11 cellular contexts compared by ENCODE assay signal in the genomic region with DNA sequence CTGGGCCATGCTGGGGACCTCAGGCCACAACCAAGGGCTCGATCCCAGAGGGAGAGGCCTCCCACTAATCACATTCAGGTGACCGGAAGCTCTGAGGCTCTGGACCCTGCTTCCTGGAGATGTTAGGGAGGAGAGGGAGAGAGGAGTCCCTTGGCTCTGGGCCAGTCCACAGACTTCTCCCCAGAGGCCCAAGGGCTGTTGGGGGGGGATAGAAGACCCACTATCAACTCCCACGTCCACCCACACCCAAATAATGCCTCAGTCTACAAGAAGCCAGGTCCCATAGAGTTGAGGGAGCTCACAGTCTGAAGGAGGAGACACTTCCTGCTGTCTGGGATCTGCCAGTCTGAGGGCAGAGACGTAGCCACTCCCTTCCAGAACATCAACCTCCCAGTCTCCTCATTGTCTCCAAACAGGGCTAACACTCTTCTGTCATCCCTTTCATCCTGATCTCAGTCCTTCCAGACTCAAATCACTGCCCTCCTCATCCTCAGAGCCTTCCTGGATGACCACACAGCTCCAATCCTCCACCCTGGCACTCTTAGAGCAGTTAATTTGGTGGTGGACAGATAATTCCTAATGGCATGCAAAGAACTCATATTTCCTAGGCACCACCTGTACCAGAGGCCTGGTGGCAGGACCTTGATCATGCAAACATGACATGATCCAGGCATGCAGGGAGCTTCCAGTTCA.
DNase-seq lines count a peak whose midpoint lies in the region; TF ChIP-seq lines count a peak whose summit lies in the region.
"Had no signal": no experiment of that assay in that cellular context is flagged by ENCODE, and none has a peak within 500 bp of the region (broad histone marks: within the 10 kb centered on the region; RNA-seq: fewer than 3 reads in every experiment).

No MANE protein-coding gene starts in this region.

- H3K27ac Mint-ChIP-seq in Calu3 (ENCODE audit: unreplicated experiment): peak overlapping the region; percentile 98
- H3K27ac Mint-ChIP-seq: activated T-cell treated with anti-CD3 and anti-CD28 coated beads, Interleukin-2, amount 50 U/mL, for 72 hours had no signal

- no peak overlapping the region for H2AFZ ChIP-seq in SK-N-SH (ENCODE audit: low read depth)

- TF ChIP-seq CTCF in Calu3 (IDR thresholded peaks at IDR 0.05; ENCODE audit: unreplicated experiment) (no peak), SK-N-SH (IDR thresholded peaks at IDR 0.05) (no peak), fibroblast of villous mesenchyme (IDR thresholded peaks at IDR 0.05; ENCODE audit: insufficient read depth, low read depth, low read length) (no peak)

- H3K4me1 Mint-ChIP-seq in Calu3 (ENCODE audit: low read depth, unreplicated experiment): peaks cover 69% of the 10 kb centered on the region

- CTCF ChIA-PET in Calu3 (lab: Charles Lee) (interaction anchor here (1.7 to 3.2 kb wide), 4 partner anchors 14 to 131 kb away, joined by 8 to 17 read pairs (median 12); no protein-coding TSS in a partner anchor), SK-N-SH (lab: Yijun Ruan, JAX) (interaction anchor here (0.6 to 12.2 kb wide), 19 partner anchors 17 to 391 kb away, joined by 3 to 203 read pairs (median 4); a partner anchor contains a TSS)

- H3K9me3 ChIP-seq in SK-N-SH (no peaks in the 10 kb centered on the region), skeletal muscle satellite cell (replicated peaks; ENCODE audit: low read length) (no peaks in the 10 kb centered on the region)

- H3K9me3 Mint-ChIP-seq in Calu3 (ENCODE audit: low read depth, unreplicated experiment): peaks cover 4% of the 10 kb centered on the region
- H3K9me3 Mint-ChIP-seq: activated T-cell treated with anti-CD3 and anti-CD28 coated beads, Interleukin-2, amount 50 U/mL, for 72 hours had no signal

- peak overlapping the region; percentile 92 to 100 for H3K27ac ChIP-seq in SK-N-SH (ENCODE audit: low read depth in 2 of 2, low read length in 1 of 2)

- H3K4me2 ChIP-seq in SK-N-SH (peak overlapping the region; percentile 45), skeletal muscle satellite cell (ENCODE audit: low read length) (peak overlapping the region; percentile 26)

- no TSS peak for BruUV-seq in Calu3 (replicated peaks; lab: Mats Ljungman, UMichigan)

- no peak; a peak in 1 of 4 replicates for TF ChIP-seq EP300 in SK-N-SH (IDR thresholded peaks at IDR 0.05; ENCODE audit: borderline replicate concordance in 1 of 2, low read depth in 1 of 2, low read length in 1 of 2)

- peaks cover 21% of the 10 kb centered on the region for H3K36me3 Mint-ChIP-seq in Calu3 (ENCODE audit: insufficient read depth, unreplicated experiment)

- no peak overlapping the region for H3K4me3 Mint-ChIP-seq in Calu3 (ENCODE audit: low read depth, unreplicated experiment)
- H3K4me3 Mint-ChIP-seq: activated T-cell treated with anti-CD3 and anti-CD28 coated beads, Interleukin-2, amount 50 U/mL, for 72 hours had no signal

- no peak overlapping the region for H3K4me3 ChIP-seq in SK-N-SH (ENCODE audit: low read depth in 2 of 2, low read length in 1 of 2)
- no peak overlapping the region for H3K4me3 ChIP-seq in fibroblast of villous mesenchyme (ENCODE audit: low read depth, low read length)
- H3K4me3 ChIP-seq in skeletal muscle satellite cell (ENCODE audit: low read length): no peak overlapping the region
- H3K4me3 ChIP-seq: GM12878, tibial nerve had no signal

- WGBS in SK-N-SH (ENCODE audit: low lambda C conversion rate): 31% methylated on average over 4 of the region's 4 CpGs

- H3K4me1 ChIP-seq in SK-N-SH (ENCODE audit: control insufficient read depth in 1 of 2, insufficient read depth in 2 of 2, low read depth in 1 of 2, low read length in 1 of 2) (peaks cover 64 to 91% of the 10 kb centered on the region in 2 experiments), skeletal muscle satellite cell (ENCODE audit: control insufficient read depth, insufficient read depth, low read length) (peaks cover 76% of the 10 kb centered on the region)

- H3K36me3 ChIP-seq in SK-N-SH (replicated peaks in 1 of 2; ENCODE audit: control insufficient read depth in 1 of 2, insufficient read depth in 2 of 2, low read length in 1 of 2): no peaks in the 10 kb centered on the region
- H3K36me3 ChIP-seq in skeletal muscle satellite cell (ENCODE audit: insufficient read depth, low read length): no peaks in the 10 kb centered on the region
- H3K36me3 ChIP-seq: tibial nerve had no signal

- H4K20me1 ChIP-seq in SK-N-SH (ENCODE audit: insufficient read depth): no peaks in the 10 kb centered on the region

- no peaks in the 10 kb centered on the region for H3K27me3 Mint-ChIP-seq in Calu3 (ENCODE audit: unreplicated experiment)

- intact Hi-C loops in Calu3 (cut with micrococcal nuclease; ENCODE audit: unreplicated experiment): loop anchor here (5.0 kb wide), 1 partner anchor 55 kb away; no protein-coding TSS in a partner anchor

- no peaks in the 10 kb centered on the region for H3K9me2 ChIP-seq in SK-N-SH

- H3K9ac ChIP-seq in SK-N-SH: peak overlapping the region; percentile 52; the same call in 1 of the 2 replicates
- H3K9ac ChIP-seq in skeletal muscle satellite cell (ENCODE audit: low read depth, low read length): peak overlapping the region; percentile 43

- POLR2A ChIA-PET in SK-N-SH (lab: Yijun Ruan, JAX): interaction anchor here (0.8 to 5.5 kb wide), 18 partner anchors 11 to 482 kb away, joined by 3 to 60 read pairs (median 4); a partner anchor contains a TSS

- DNase-seq in Calu3: no peak
- DNase-seq in SK-N-SH: no peak
- peak; percentile 61 for DNase-seq in fibroblast of villous mesenchyme (ENCODE audit: low read depth)
- no peak for DNase-seq in NCI-H510A treated with DMSO at 0.1 percent for 48 hours (lab: John Stamatoyannopoulos, UW)
- no peak for DNase-seq in 8988T
- DNase-seq in superior temporal gyrus (ENCODE audit: extremely low spot score): no peak
- no peak for DNase-seq in activated T-cell treated with anti-CD3 and anti-CD28 coated beads for 4 hours
- DNase-seq: activated T-cell treated with anti-CD3 and anti-CD28 coated beads, Interleukin-2, amount 50 U/mL, for 72 hours had no signal

- no peaks in the 10 kb centered on the region for H3K79me2 ChIP-seq in SK-N-SH (ENCODE audit: insufficient read depth)

- peaks cover 18% of the 10 kb centered on the region for H3F3A ChIP-seq in SK-N-SH (replicated peaks; ENCODE audit: insufficient read depth)

- no peaks in the 10 kb centered on the region for H3K27me3 ChIP-seq in SK-N-SH (ENCODE audit: insufficient read depth)
- H3K27me3 ChIP-seq in skeletal muscle satellite cell (ENCODE audit: control insufficient read depth, insufficient read depth, low read length): no peaks in the 10 kb centered on the region
- H3K27me3 ChIP-seq: tibial nerve had no signal

- no peak for TF ChIP-seq RAD21 in SK-N-SH (IDR thresholded peaks at IDR 0.05; ENCODE audit: low read length)

TF ChIP-seq in SK-N-SH, 30 proteins besides CTCF, POLR2A, EP300 and RAD21:
- TF ChIP-seq GABPA (IDR thresholded peaks at IDR 0.05; ENCODE audit: low read depth) (peak; percentile 36; the same call in 1 of the 2 replicates), SMC3 (IDR thresholded peaks at IDR 0.05; ENCODE audit: low read depth, low read length) (no peak), TCF12 (IDR thresholded peaks at IDR 0.05) (peak; percentile 40; the same call in 1 of the 2 replicates), RCOR1 (IDR thresholded peaks at IDR 0.05; ENCODE audit: low read length) (no peak), RXRA (IDR thresholded peaks at IDR 0.05; ENCODE audit: borderline replicate concordance, low read depth) (no peak)
